19 cellular contexts compared by ENCODE assay signal in the genomic region with DNA sequence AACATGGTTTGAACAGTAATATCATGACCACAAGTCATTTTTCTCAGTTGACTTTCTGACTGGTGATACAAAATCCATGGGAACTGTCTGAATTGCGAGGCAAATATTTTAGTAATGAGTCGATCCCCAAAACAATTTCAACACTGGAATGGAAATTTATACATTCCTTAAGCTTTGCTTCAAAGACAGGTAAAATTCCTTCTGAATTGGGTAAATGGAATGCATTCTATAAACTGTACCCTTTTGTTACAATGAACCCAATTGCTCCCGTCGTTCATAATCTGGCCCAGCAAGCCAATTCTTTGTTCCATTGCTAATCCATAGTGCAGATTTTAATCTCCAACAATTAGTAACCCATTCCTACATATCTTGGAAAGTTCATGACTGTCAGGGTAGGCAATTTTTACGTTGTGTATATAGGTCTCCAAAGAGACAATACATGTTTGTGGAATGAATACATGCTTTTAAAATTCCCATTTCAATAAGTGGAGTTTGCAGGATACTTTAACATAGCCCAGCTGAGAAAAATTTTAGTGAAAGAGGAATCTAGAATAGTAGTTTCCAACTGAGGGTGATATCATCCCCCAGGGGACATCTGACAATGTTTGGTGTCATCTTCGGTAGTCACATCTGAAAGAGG. TPM values are rescaled to one million over a fixed set of nuclear protein-coding genes. Genes with fewer than 3 reads are reported as not detected.
A peak's percentile ranks its signal among the peaks of the same experiment; 100 is the strongest.
DNase-seq lines count a peak whose midpoint lies in the region; TF ChIP-seq lines count a peak whose summit lies in the region.
"Had no signal": no experiment of that assay in that cellular context is flagged by ENCODE, and none has a peak within 500 bp of the region (broad histone marks: within the 10 kb centered on the region; RNA-seq: fewer than 3 reads in every experiment).

No MANE protein-coding gene starts in this region.

- no TSS peak for BruUV-seq in Calu3 (replicated peaks; lab: Mats Ljungman, UMichigan)

- H3K36me3 Mint-ChIP-seq in Calu3 (ENCODE audit: insufficient read depth, unreplicated experiment), result peaks cover 12% of the 10 kb centered on the region

- no peak for TF ChIP-seq CTCF in Calu3 (IDR thresholded peaks at IDR 0.05; ENCODE audit: unreplicated experiment)
- no peak for TF ChIP-seq CTCF in astrocyte of the spinal cord (IDR thresholded peaks at IDR 0.05; ENCODE audit: low read depth, low read length)

- no peak overlapping the region for H3K4me3 Mint-ChIP-seq in Calu3 (ENCODE audit: low read depth, unreplicated experiment)
- H3K4me3 Mint-ChIP-seq: activated B cell treated with CpG ODN at 0.5 μM for 24 hours; stimulated activated naive CD8-positive, alpha-beta T cell treated with anti-CD3 and anti-CD28 coated beads, Interleukin-15, Interleukin-2, amounts not matched to agents 100 ng/mL and 50 ng/mL, for 24 hours had no signal

- H3K9me3 Mint-ChIP-seq in Calu3 (ENCODE audit: low read depth, unreplicated experiment), result no peaks in the 10 kb centered on the region
- H3K9me3 Mint-ChIP-seq: activated B cell treated with CpG ODN at 0.5 μM for 24 hours; stimulated activated naive CD8-positive, alpha-beta T cell treated with anti-CD3 and anti-CD28 coated beads, Interleukin-15, Interleukin-2, amounts not matched to agents 100 ng/mL and 50 ng/mL, for 24 hours had no signal

- no peaks in the 10 kb centered on the region for H3K27me3 Mint-ChIP-seq in Calu3 (ENCODE audit: unreplicated experiment)

- H3K27ac Mint-ChIP-seq in Calu3 (ENCODE audit: unreplicated experiment), result peak overlapping the region; percentile 88
- H3K27ac Mint-ChIP-seq: activated B cell treated with CpG ODN at 0.5 μM for 24 hours; stimulated activated naive CD8-positive, alpha-beta T cell treated with anti-CD3 and anti-CD28 coated beads, Interleukin-15, Interleukin-2, amounts not matched to agents 100 ng/mL and 50 ng/mL, for 24 hours had no signal

- in situ Hi-C loops in astrocyte of the spinal cord (cut with HindIII; ENCODE audit: low sequenced_read_pairs), result no loop called here

- intact Hi-C loops in Calu3 (cut with micrococcal nuclease; ENCODE audit: unreplicated experiment), result no loop called here

- H3K4me1 Mint-ChIP-seq in Calu3 (ENCODE audit: low read depth, unreplicated experiment), result peaks cover 13% of the 10 kb centered on the region
- H3K4me1 Mint-ChIP-seq: activated B cell treated with CpG ODN at 0.5 μM for 24 hours had no signal

- DNase-seq in Calu3 (peak; percentile 42), NCI-H226 (peak; percentile 87), astrocyte of the spinal cord (ENCODE audit: low read depth, low spot score) (peak; percentile 54), kidney tubule cell (ENCODE audit: low spot score) (peak; percentile 89), NCI-H345 treated with DMSO at 0.1 percent for 48 hours (lab: John Stamatoyannopoulos, UW; ENCODE audit: unreplicated experiment) (no peak), T-helper 9 cell (no peak), cerebellar nuclear complex (lab: John Stamatoyannopoulos, UW) (no peak), globus pallidus (ENCODE audit: low spot score) (no peak)
- DNase-seq: activated B cell treated with CpG ODN at 0.5 μM for 24 hours; activated CD8-positive, alpha-beta memory T cell treated with anti-CD3 and anti-CD28 coated beads, Interleukin-2, amount 50 U/mL, for 48 hours; activated naive CD4-positive, alpha-beta T cell treated with Interleukin-2 at 50 U/mL for 16 hours; effector CD8-positive, alpha-beta T cell; NCI-H1694; NCI-H524; nucleus accumbens had no signal

- CTCF ChIA-PET in Calu3 (lab: Charles Lee), result interaction anchor here (1.3 to 1.4 kb wide), 2 partner anchors 25 to 28 kb away, joined by 3 to 4 read pairs; no protein-coding TSS in a partner anchor

- H3K4me3 ChIP-seq in astrocyte of the spinal cord (ENCODE audit: low read depth, low read length), result no peak overlapping the region
- H3K4me3 ChIP-seq: BLaER1, gastroesophageal sphincter had no signal

RNA-seq across cellular contexts. Expression of gene CYP24A1, which starts 32.7 kb away (rescaled TPM):
- total RNA-seq in Calu3 (2022), result 393 and 665 TPM in 2 replicates
- total RNA-seq: activated B cell treated with CpG ODN at 0.5 μM for 24 hours, cardiac septum had no signal

Comparison
In these comparisons a context has a peak if more than half of its experiments do, and no peak if none do; other contexts are left out.
1. DNase-seq: peak in Calu3 (single experiment), NCI-H226 (single experiment), astrocyte of the spinal cord (single experiment) and kidney tubule cell (single experiment); none in NCI-H345 treated with DMSO at 0.1 percent for 48 hours (single experiment), T-helper 9 cell (single experiment), cerebellar nuclear complex (0 of 2) and globus pallidus (single experiment).